In genomic region chr5:109848130-109848529, GRCh38 we compare ENCODE assay signal across 20 cellular contexts.
A peak's percentile ranks its signal among the peaks of the same experiment; 100 is the strongest.
DNase-seq lines count a peak whose midpoint lies in the region; ATAC-seq and TF ChIP-seq lines count a peak whose summit lies in the region.
"Had no signal": no experiment of that assay in that cellular context is flagged by ENCODE, and none has a peak within 500 bp of the region (broad histone marks: within the 10 kb centered on the region; RNA-seq: fewer than 3 reads in every experiment).

No MANE protein-coding gene starts in this region.

- no peak overlapping the region for H3K4me3 ChIP-seq in CD4-positive, alpha-beta memory T cell (ENCODE audit: low read length in 2 of 2)
- H3K4me3 ChIP-seq in right lobe of liver (no peak overlapping the region), heart right ventricle (no peak overlapping the region)
- H3K4me3 ChIP-seq: BLaER1 treated with 17β-estradiol and CSF1 and Interleukin-3, amounts not matched to agents 10 nM and 100 nM had no signal

- no peak overlapping the region for H3K27ac ChIP-seq in CD4-positive, alpha-beta memory T cell (ENCODE audit: low read depth, low read length)
- H3K27ac ChIP-seq in right lobe of liver (no peak overlapping the region), heart right ventricle (no peak overlapping the region)
- H3K27ac ChIP-seq: BLaER1 treated with 17β-estradiol and CSF1 and Interleukin-3, amounts not matched to agents 10 nM and 100 nM; KMS-11 had no signal

- peak overlapping the region; percentile 56 for H3K4me3 Mint-ChIP-seq in activated naive CD4-positive, alpha-beta T cell treated with anti-CD3 and anti-CD28 coated beads, Interleukin-2, amount 50 U/mL, for 24 hours
- peak overlapping the region in 6 of 8 donors; percentile 1 to 63 (median 8) for H3K4me3 Mint-ChIP-seq in CD4-positive, alpha-beta memory T cell
- peak overlapping the region in 1 of 3 donors; percentile 58 for H3K4me3 Mint-ChIP-seq in T-cell
- H3K4me3 Mint-ChIP-seq: H9 had no signal

- H3K4me1 Mint-ChIP-seq in activated naive CD4-positive, alpha-beta T cell treated with anti-CD3 and anti-CD28 coated beads, Interleukin-2, amount 50 U/mL, for 24 hours: peaks cover 80% of the 10 kb centered on the region
- peaks cover 47 to 61% (median 56%) of the 10 kb centered on the region in 4 donors for H3K4me1 Mint-ChIP-seq in CD4-positive, alpha-beta memory T cell
- peaks cover 62 to 74% (median 67%) of the 10 kb centered on the region in 3 donors for H3K4me1 Mint-ChIP-seq in T-cell

- peaks cover 18% of the 10 kb centered on the region for H3K9me3 Mint-ChIP-seq in activated naive CD4-positive, alpha-beta T cell treated with anti-CD3 and anti-CD28 coated beads, Interleukin-2, amount 50 U/mL, for 24 hours
- peaks cover 0 to 7% (median 0%) of the 10 kb centered on the region in 8 donors for H3K9me3 Mint-ChIP-seq in CD4-positive, alpha-beta memory T cell
- peaks cover 0 to 7% (median 4%) of the 10 kb centered on the region in 3 donors for H3K9me3 Mint-ChIP-seq in T-cell
- H3K9me3 Mint-ChIP-seq: H9 had no signal

- H3K36me3 ChIP-seq in CD4-positive, alpha-beta memory T cell (ENCODE audit: insufficient read depth, low read length): peaks cover 14% of the 10 kb centered on the region
- H3K36me3 ChIP-seq in right lobe of liver: peaks cover 0 to 15% (median 0%) of the 10 kb centered on the region in 4 donors
- H3K36me3 ChIP-seq in heart right ventricle: peaks cover 0 to 80% (median 5%) of the 10 kb centered on the region in 9 donors

- POLR2A ChIA-PET in CD4-positive, alpha-beta memory T cell (lab: Charles Lee; ENCODE audit: partially characterized antibody): interaction anchor here (1.1 to 4.0 kb wide), 3 partner anchors 10 to 158 kb away, joined by 3 to 20 read pairs (median 13); partner anchors contain the start of gene MAN2A1
- POLR2A ChIA-PET in T-cell (lab: Charles Lee): interaction anchor here (0.8 to 1.0 kb wide), 3 partner anchors 9 to 147 kb away, joined by 3 read pairs; no protein-coding TSS in a partner anchor

- H3K9me3 ChIP-seq in CD4-positive, alpha-beta memory T cell (ENCODE audit: control insufficient read depth in 1 of 2, low read length in 2 of 2): no peaks in the 10 kb centered on the region
- H3K9me3 ChIP-seq in right lobe of liver (no peaks in the 10 kb centered on the region), heart right ventricle (peaks cover 0 to 3% (median 0%) of the 10 kb centered on the region in 11 donors)

- peaks cover 69% of the 10 kb centered on the region for H3K4me1 ChIP-seq in CD4-positive, alpha-beta memory T cell (ENCODE audit: insufficient read depth, low read length)
- H3K4me1 ChIP-seq in right lobe of liver (peaks cover 0 to 12% (median 0%) of the 10 kb centered on the region in 4 donors), heart right ventricle (no peaks in the 10 kb centered on the region)

- H3K36me3 Mint-ChIP-seq in activated naive CD4-positive, alpha-beta T cell treated with anti-CD3 and anti-CD28 coated beads, Interleukin-2, amount 50 U/mL, for 24 hours: peaks cover 58% of the 10 kb centered on the region
- H3K36me3 Mint-ChIP-seq in CD4-positive, alpha-beta memory T cell: peaks cover 61 to 79% of the 10 kb centered on the region in 2 donors
- H3K36me3 Mint-ChIP-seq in T-cell: peaks cover 76% of the 10 kb centered on the region

- peak overlapping the region; percentile 96 for H3K27ac Mint-ChIP-seq in activated naive CD4-positive, alpha-beta T cell treated with anti-CD3 and anti-CD28 coated beads, Interleukin-2, amount 50 U/mL, for 24 hours
- peak overlapping the region in 6 of 7 donors; percentile 53 to 89 (median 82) for H3K27ac Mint-ChIP-seq in CD4-positive, alpha-beta memory T cell
- peak overlapping the region; percentile 85 to 96 for H3K27ac Mint-ChIP-seq in T-cell

- TF ChIP-seq CTCF in right lobe of liver (IDR thresholded peaks at IDR 0.05) (no peak), heart right ventricle (IDR thresholded peaks at IDR 0.05) (no peak)

- H3K27me3 Mint-ChIP-seq in activated naive CD4-positive, alpha-beta T cell treated with anti-CD3 and anti-CD28 coated beads, Interleukin-2, amount 50 U/mL, for 24 hours: no peaks in the 10 kb centered on the region
- no peaks in the 10 kb centered on the region for H3K27me3 Mint-ChIP-seq in CD4-positive, alpha-beta memory T cell
- no peaks in the 10 kb centered on the region for H3K27me3 Mint-ChIP-seq in T-cell

- H3K27me3 ChIP-seq in CD4-positive, alpha-beta memory T cell (ENCODE audit: insufficient read depth, low read length): no peaks in the 10 kb centered on the region
- H3K27me3 ChIP-seq in right lobe of liver (no peaks in the 10 kb centered on the region), heart right ventricle (no peaks in the 10 kb centered on the region)
- H3K27me3 ChIP-seq: BLaER1 treated with 17β-estradiol and CSF1 and Interleukin-3, amounts not matched to agents 10 nM and 100 nM had no signal

- CTCF ChIA-PET in CD4-positive, alpha-beta memory T cell (lab: Charles Lee; ENCODE audit: partially characterized antibody): interaction anchor here (1.0 kb wide), 2 partner anchors 11 to 13 kb away, joined by 3 read pairs; no protein-coding TSS in a partner anchor
- CTCF ChIA-PET in T-cell (lab: Charles Lee): interaction anchor here in 1 of 2 donors (1.3 kb wide), 1 partner anchor 9 kb away, joined by 4 read pairs; no protein-coding TSS in a partner anchor

- intact Hi-C loops in CD4-positive, alpha-beta memory T cell (cut with micrococcal nuclease): no loop called here
- intact Hi-C loops in right lobe of liver (cut with DNase I): no loop called here
- intact Hi-C loops in heart right ventricle (cut with DNase I): loop anchor here in 2 of 10 donors (10.0 kb wide), 1 partner anchor 153 kb away; no protein-coding TSS in a partner anchor

- DNase-seq in activated naive CD4-positive, alpha-beta T cell treated with Interleukin-2 at 50 U/mL for 16 hours: no peak
- DNase-seq in CD4-positive, alpha-beta memory T cell: no peak
- no peak for DNase-seq in T-cell
- peak; percentile 37 to 61 (median 58) for DNase-seq in right lobe of liver
- DNase-seq in heart right ventricle: no peak
- no peak for DNase-seq in stimulated activated CD4-positive, alpha-beta T cell treated with anti-CD3 and anti-CD28 coated beads, Interleukin-2, amount 100 ng/mL, for 24 hours
- DNase-seq: COR-L47, DMS 273 treated with DMSO at 0.1 percent for 48 hours, DND-41, H9, NCI-H1417, NCI-H187, NCI-H226, NCI-H524, PC-3, RPMI8226, SHP77 treated with DMSO at 0.1 percent for 48 hours had no signal

- WGBS in right lobe of liver (ENCODE audit: insufficient coverage, low coverage, low lambda C conversion rate, missing lambda C conversion rate): 52% methylated on average over 3 of the region's 3 CpGs
- WGBS in heart right ventricle, 2 donors: 96 to 97% methylated on average over 3 of the region's 3 CpGs

- ATAC-seq in T-cell (replicated peaks in 1 of 4) (no peak), right lobe of liver (peak; percentile 50 to 80 (median 74)), heart right ventricle (no peak)
- ATAC-seq: PC-3 had no signal

- no peak for TF ChIP-seq POLR2A in right lobe of liver (IDR thresholded peaks at IDR 0.05)

Comparison
In these comparisons a context has a peak if more than half of its experiments do, and no peak if none do; other contexts are left out.
1. DNase-seq: peak in right lobe of liver (3 of 3); none in activated naive CD4-positive, alpha-beta T cell treated with Interleukin-2 at 50 U/mL for 16 hours (single experiment), CD4-positive, alpha-beta memory T cell (0 of 5), T-cell (0 of 34), heart right ventricle (0 of 2) and stimulated activated CD4-positive, alpha-beta T cell treated with anti-CD3 and anti-CD28 coated beads, Interleukin-2, amount 100 ng/mL, for 24 hours (0 of 2).
2. ATAC-seq: peak in right lobe of liver (4 of 4); none in T-cell (0 of 4) and heart right ventricle (0 of 8).
3. Peak in every context shown above with its lines, with median percentiles within 50 percentile points of each other: H3K27ac Mint-ChIP-seq.